2 cellular contexts compared by ENCODE assay signal in the genomic region with DNA sequence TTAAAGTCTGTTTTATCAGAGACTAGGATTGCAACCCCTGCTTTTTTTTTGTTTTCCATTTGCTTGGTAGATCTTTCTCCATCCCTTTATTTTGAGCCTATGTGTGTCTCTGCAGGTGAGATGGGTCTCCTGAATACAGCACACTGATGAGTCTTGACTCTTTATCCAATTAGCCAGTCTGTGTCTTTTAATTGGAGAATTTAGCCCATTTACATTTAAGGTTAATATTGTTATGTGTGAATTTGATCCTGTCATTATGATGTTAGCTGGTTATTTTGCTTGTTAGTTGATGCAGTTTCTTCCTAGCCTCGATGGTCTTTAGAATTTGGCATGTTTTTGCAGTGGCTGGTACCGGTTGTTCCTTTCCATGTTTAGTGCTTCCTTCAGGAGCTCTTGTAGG. TPM values are rescaled to one million over a fixed set of nuclear protein-coding genes. Genes with fewer than 3 reads are reported as not detected.
DNase-seq lines count a peak whose midpoint lies in the region; ATAC-seq, FAIRE-seq and TF ChIP-seq lines count a peak whose summit lies in the region.
"Not testable (repeated sequence)": the region's sequence is repeated elsewhere in the genome, so short reads cannot be mapped to it uniquely, and the experiment has no call there.

No MANE protein-coding gene starts in this region.

- TF ChIP-seq EP300 in K562 (IDR thresholded peaks at IDR 0.05; ENCODE audit: low read length) = not testable (repeated sequence)

- in situ Hi-C loops in K562 (cut with MboI) = not testable (repeated sequence)

- not testable (repeated sequence) for H3K4me1 ChIP-seq in HEK293 (ENCODE audit: control insufficient read depth, insufficient read depth, low read length); K562 (replicated peaks in 1 of 2; ENCODE audit: control insufficient read depth in 2 of 2, insufficient read depth in 2 of 2, low read length in 2 of 2)

- not testable (repeated sequence) for ATAC-seq in K562

- WGBS in K562 (ENCODE audit: insufficient coverage, low coverage, missing lambda C conversion rate) = 0% methylated on average over 2 of the region's 2 CpGs

- TF ChIP-seq POLR2A in K562 (conservative IDR thresholded peaks at IDR 0.05) = not testable (repeated sequence)

- intact Hi-C loops in K562 (cut with micrococcal nuclease) = not testable (repeated sequence)

- not testable (repeated sequence) for BruUV-seq in K562 (replicated peaks; lab: Mats Ljungman, UMichigan)

- not testable (repeated sequence) for TF ChIP-seq RAD21 in K562 (CRISPR knock-in tag; conservative IDR thresholded peaks at IDR 0.05 in 1 of 2, IDR thresholded peaks at IDR 0.05 in 1 of 2)

- H4K20me1 ChIP-seq in K562 (replicated peaks; ENCODE audit: control insufficient read depth, insufficient read depth, low read length) = not testable (repeated sequence)

- not testable (repeated sequence) for H3K9me3 ChIP-seq in HEK293 (ENCODE audit: control insufficient read depth, insufficient read depth, low read depth, low read length); K562 (replicated peaks; ENCODE audit: control insufficient read depth, insufficient read depth, low read depth, low read length)

- H3K27me3 ChIP-seq in K562 (ENCODE audit: control insufficient read depth in 2 of 2, insufficient read depth in 2 of 2, low read length in 2 of 2) = peaks cover 9 to 33% of the 10 kb centered on the region in 2 experiments

- H3K36me3 ChIP-seq in HEK293 (ENCODE audit: control insufficient read depth in 2 of 2, insufficient read depth in 1 of 2, low read length in 2 of 2); K562 (ENCODE audit: control insufficient read depth, insufficient read depth, low read length): not testable (repeated sequence)

- TF ChIP-seq CTCF in HEK293 (tag by site-specific recombination; IDR thresholded peaks at IDR 0.05); K562 (IDR thresholded peaks at IDR 0.05 in 2 of 3, conservative IDR thresholded peaks at IDR 0.05 in 1 of 3; ENCODE audit: insufficient read depth in 2 of 3, low read depth in 1 of 3, low read length in 3 of 3): not testable (repeated sequence)

- CTCF ChIA-PET in HEK293 (lab: Yijun Ruan, JAX); K562 (lab: Yijun Ruan, JAX; ENCODE audit: low intra/inter-chr PET ratio): not testable (repeated sequence)

- not testable (repeated sequence) for FAIRE-seq in K562 (lab: Jason Lieb, UNC)

- H3K4me2 ChIP-seq in K562 (ENCODE audit: insufficient read depth, low read length) = not testable (repeated sequence)

- POLR2A ChIA-PET in HEK293 (lab: Yijun Ruan, JAX); K562 (lab: Yijun Ruan, JAX): not testable (repeated sequence)

- H2AFZ ChIP-seq in K562 (ENCODE audit: low read depth, low read length) = not testable (repeated sequence)

- not testable (repeated sequence) for H3K4me3 ChIP-seq in HEK293 (ENCODE audit: low read depth, low read length); K562

- H3K79me2 ChIP-seq in K562 (ENCODE audit: control insufficient read depth, insufficient read depth, low read length) = not testable (repeated sequence)

- not testable (repeated sequence) for H3K9ac ChIP-seq in K562 (ENCODE audit: insufficient read depth in 1 of 2, low read depth in 2 of 2, low read length in 2 of 2)

- not testable (repeated sequence) for H3K27ac ChIP-seq in HEK293 (ENCODE audit: extremely low read depth, low read depth, low read length); K562 (ENCODE audit: extremely low read depth, low read depth, low read length)

- not testable (repeated sequence) for DNase-seq in K562 (ENCODE audit: extremely low read depth in 1 of 4, low spot score in 3 of 4)

- not testable (repeated sequence) for H3K9me1 ChIP-seq in K562 (ENCODE audit: control insufficient read depth, insufficient read depth, low read length)

TF ChIP-seq in HEK293, 187 proteins besides CTCF, POLR2A, EP300 and RAD21:
- peak; percentile 84 for TF ChIP-seq ZNF529 (tag by site-specific recombination; IDR thresholded peaks at IDR 0.05; ENCODE audit: insufficient replicate concordance)

TF ChIP-seq in K562, 482 proteins besides CTCF, POLR2A, EP300 and RAD21:
- TF ChIP-seq ZNF507 (tag; conservative IDR thresholded peaks at IDR 0.05) = peak; percentile 96
- TF ChIP-seq ZNF354B (CRISPR knock-in tag; IDR thresholded peaks at IDR 0.05) = peak; percentile 80

RNA-seq across cellular contexts. Expression of a gene that starts 35.1 kb away (rescaled TPM):
- total RNA-seq in K562 (2011; cell fraction: chromatin; rRNA removed; ENCODE audit: low replicate concordance) = 288 and 606 TPM in 2 replicates
- 128 and 147 TPM in 2 replicates for total RNA-seq in K562 (2011; cell fraction: nucleolus; rRNA removed)
- 296 and 333 TPM in 2 replicates for total RNA-seq in K562 (2011; cell fraction: nucleoplasm; rRNA removed)
- 75.4 and 80.9 TPM in 2 replicates for total RNA-seq in K562 (2014; rRNA removed)
- total RNA-seq in K562 (2014; rRNA removed; fragmentation: Illumina TruSeq; extraction: Trizol) = 91.7 and 99.0 TPM in 2 replicates
- total RNA-seq in K562 (2015; rRNA removed; fragmentation: Illumina TruSeq; extraction: Trizol) = 75.4 and 84.7 TPM in 2 replicates
- 76.0 and 76.4 TPM in 2 replicates for total RNA-seq in K562 (2021)
- 45.4 and 81.4 TPM in 2 replicates for polyA plus RNA-seq in K562 (2011; rRNA removed)
- polyA plus RNA-seq in K562 (2011; cell fraction: cytosol; rRNA removed) = 39.7 and 40.3 TPM in 2 replicates
- polyA plus RNA-seq in K562 (2011; cell fraction: nucleus; rRNA removed) = 38.6 and 55.2 TPM in 2 replicates
- polyA plus RNA-seq in K562 (2012) = 38.5 and 40.4 TPM in 2 replicates
- 59.8 and 66.9 TPM in 2 replicates for polyA plus RNA-seq in K562 (2014; fragmentation: Illumina TruSeq; extraction: Trizol)
- polyA plus RNA-seq in K562 (2014; fragmentation: Nextera tagmentation; extraction: Ambion mirVana) = 10 to 100 TPM in 1 of 2 experiments, 1 to 10 TPM in 1; 9.6 to 15.3 TPM
- polyA plus RNA-seq in K562 (2014; rRNA removed) = 58.0 and 61.9 TPM in 2 replicates
- 123 and 152 TPM in 2 replicates for polyA minus RNA-seq in K562 (2011; rRNA and poly(A)+ RNA removed)
- 44.5 and 80.8 TPM in 2 replicates for polyA minus RNA-seq in K562 (2011; cell fraction: cytosol; rRNA and poly(A)+ RNA removed)
- polyA minus RNA-seq in K562 (2011; cell fraction: nucleus; rRNA and poly(A)+ RNA removed) = 96.0 and 102 TPM in 2 replicates
